In genomic region chr6:26105842-26106241, GRCh38 we compare ENCODE assay signal across 28 cellular contexts. TPM values are rescaled to one million over a fixed set of nuclear protein-coding genes. Genes with fewer than 3 reads are reported as not detected.
DNase-seq lines count a peak whose midpoint lies in the region; ATAC-seq and TF ChIP-seq lines count a peak whose summit lies in the region.
"Had no signal": no experiment of that assay in that cellular context is flagged by ENCODE, and none has a peak within 500 bp of the region (broad histone marks: within the 10 kb centered on the region; RNA-seq: fewer than 3 reads in every experiment).

No MANE protein-coding gene starts in this region.

- H3K4me1 ChIP-seq in Panc1 (ENCODE audit: control insufficient read depth, insufficient read depth, low read length) = peaks cover 16% of the 10 kb centered on the region

- H3K4me3 ChIP-seq in AG10803 (ENCODE audit: low read length) = no peak overlapping the region
- H3K4me3 ChIP-seq in Panc1 (ENCODE audit: low read depth in 2 of 2, low read length in 2 of 2) = no peak overlapping the region
- H3K4me3 ChIP-seq in MG63 = no peak overlapping the region
- H3K4me3 ChIP-seq: A549, neural progenitor cell, right atrium auricular region, SJCRH30, stomach had no signal

- no peak overlapping the region; the same call in 1 of the 2 replicates for H3K4me3 Mint-ChIP-seq in HFFc6
- H3K4me3 Mint-ChIP-seq: activated B cell treated with CpG ODN at 0.5 μM for 24 hours; activated CD4-positive, alpha-beta T cell treated with anti-CD3 and anti-CD28 coated beads, Interleukin-2, amount 10 ng/mL, durations not matched to agents 7 days and 5 days; activated naive CD8-positive, alpha-beta T cell; CD8-positive, alpha-beta memory T cell; neural progenitor cell had no signal

- no peaks in the 10 kb centered on the region for H3K9me3 Mint-ChIP-seq in HFFc6

- peaks cover 52% of the 10 kb centered on the region for H3K4me1 Mint-ChIP-seq in HFFc6 (ENCODE audit: low read depth)

- H3K27ac ChIP-seq in Panc1 (ENCODE audit: low read length) = peak overlapping the region; percentile 99
- H3K27ac ChIP-seq in epithelial cell of prostate = peak overlapping the region; percentile 5
- H3K27ac ChIP-seq: neural progenitor cell, right atrium auricular region, SJCRH30 had no signal

- intact Hi-C loops in Panc1 (cut with micrococcal nuclease; ENCODE audit: unreplicated experiment) = no loop called here

- TF ChIP-seq CTCF in AG10803 (conservative IDR thresholded peaks at IDR 0.05; ENCODE audit: low read length) (no peak), HFFc6 (IDR thresholded peaks at IDR 0.05) (no peak), Panc1 (IDR thresholded peaks at IDR 0.05) (no peak)

- H3K27me3 Mint-ChIP-seq in HFFc6 (ENCODE audit: insufficient read depth) = peaks cover 7% of the 10 kb centered on the region
- H3K27me3 Mint-ChIP-seq: activated naive CD8-positive, alpha-beta T cell had no signal

- H3K36me3 ChIP-seq in Panc1 (ENCODE audit: control insufficient read depth, insufficient read depth, low read length) (no peaks in the 10 kb centered on the region), MG63 (no peaks in the 10 kb centered on the region)
- H3K36me3 ChIP-seq: BE2C, neural progenitor cell, right atrium auricular region, SJCRH30, stomach had no signal

- in situ Hi-C loops in Panc1 (cut with HindIII; ENCODE audit: low pct_unique_long_range_greater_than_20kb, low sequenced_read_pairs) = no loop called here

- BruUV-seq in Panc1 (replicated peaks; lab: Mats Ljungman, UMichigan) = no TSS peak

- CTCF ChIA-PET in Panc1 (lab: Charles Lee) = no interaction called here

- peak; percentile 82 for DNase-seq in AG10803 (ENCODE audit: low read depth)
- DNase-seq in HFFc6 = peak; percentile 21
- no peak for DNase-seq in Panc1 (ENCODE audit: low read depth, low spot score)
- no peak for DNase-seq in epithelial cell of prostate (ENCODE audit: low read depth, low spot score)
- DNase-seq in NCI-H1436 (lab: John Stamatoyannopoulos, UW) = no peak
- no peak for DNase-seq in MG63
- DNase-seq: activated B cell treated with CpG ODN at 0.5 μM for 24 hours; activated CD4-positive, alpha-beta T cell treated with anti-CD3 and anti-CD28 coated beads, Interleukin-2, amount 10 ng/mL, durations not matched to agents 7 days and 5 days; anterior cingulate cortex; BE2C; CD8-positive, alpha-beta memory T cell; effector CD4-positive, alpha-beta T cell; glutamatergic neuron; H7; left ventricle myocardium superior; mesendoderm; NCI-H1048; NCI-H187; NCI-H526; NK-92 treated with Interleukin-12 subunit alpha and Interleukin-12 subunit beta, amount 100 ng/mL, for 24 hours; stomach had no signal

- H3K36me3 Mint-ChIP-seq in HFFc6 (ENCODE audit: low read depth) = no peaks in the 10 kb centered on the region
- H3K36me3 Mint-ChIP-seq: activated naive CD8-positive, alpha-beta T cell had no signal

- H3K27ac Mint-ChIP-seq in HFFc6 = no peak overlapping the region; the same call in 1 of the 2 replicates
- H3K27ac Mint-ChIP-seq: activated B cell treated with CpG ODN at 0.5 μM for 24 hours; activated naive CD8-positive, alpha-beta T cell had no signal

- H3K27me3 ChIP-seq in Panc1 (ENCODE audit: control insufficient read depth, insufficient read depth, low read length) (no peaks in the 10 kb centered on the region), MG63 (no peaks in the 10 kb centered on the region)
- H3K27me3 ChIP-seq: BE2C, neural progenitor cell, right atrium auricular region, SJCRH30, stomach had no signal

- no peak for ATAC-seq in Panc1
- ATAC-seq in GM19463 (IDR thresholded peaks at IDR 0.05; ENCODE audit: unreplicated experiment) = no peak
- ATAC-seq in HG02885 (IDR thresholded peaks at IDR 0.05; ENCODE audit: poor library complexity, unreplicated experiment) = no peak
- ATAC-seq: A549, left ventricle myocardium superior had no signal

- POLR2A ChIA-PET in Panc1 (lab: Charles Lee) = interaction anchor here (0.7 kb wide), 1 partner anchor 346 kb away, joined by 5 read pairs; no protein-coding TSS in a partner anchor

- H3K9me3 ChIP-seq in Panc1 (ENCODE audit: control insufficient read depth, insufficient read depth, low read depth, low read length) = peaks cover 5% of the 10 kb centered on the region; the same call in 1 of the 2 replicates
- no peaks in the 10 kb centered on the region for H3K9me3 ChIP-seq in MG63
- H3K9me3 ChIP-seq: BE2C, right atrium auricular region, SJCRH30, stomach had no signal

RNA-seq across cellular contexts. Expression of gene HFE, which starts 18.6 kb away (rescaled TPM):
- total RNA-seq in HFFc6 (2021; fragmentation: NEBNext Ultra II Directional; extraction: Animal tissue kit (Norgen Biotek cat#: 25700)) = 10 to 100 TPM; 16.1 to 21.7 (median 18.3) TPM
- 12.1 TPM for total RNA-seq in Panc1 (2021; ENCODE audit: unreplicated experiment)
- 17.7 TPM for polyA plus RNA-seq in Panc1 (2012; ENCODE audit: insufficient read length)
- total RNA-seq in MG63 (2014; rRNA removed; shearing (Covaris generic); ENCODE audit: low replicate concordance) = 7.7 and 9.1 TPM in 2 replicates

Comparison
In these comparisons a context has a peak if more than half of its experiments do, and no peak if none do; other contexts are left out.
1. DNase-seq: peak in AG10803 (single experiment) and HFFc6 (single experiment); none in Panc1 (single experiment), epithelial cell of prostate (single experiment), NCI-H1436 (single experiment) and MG63 (single experiment).